In the genomic region with DNA sequence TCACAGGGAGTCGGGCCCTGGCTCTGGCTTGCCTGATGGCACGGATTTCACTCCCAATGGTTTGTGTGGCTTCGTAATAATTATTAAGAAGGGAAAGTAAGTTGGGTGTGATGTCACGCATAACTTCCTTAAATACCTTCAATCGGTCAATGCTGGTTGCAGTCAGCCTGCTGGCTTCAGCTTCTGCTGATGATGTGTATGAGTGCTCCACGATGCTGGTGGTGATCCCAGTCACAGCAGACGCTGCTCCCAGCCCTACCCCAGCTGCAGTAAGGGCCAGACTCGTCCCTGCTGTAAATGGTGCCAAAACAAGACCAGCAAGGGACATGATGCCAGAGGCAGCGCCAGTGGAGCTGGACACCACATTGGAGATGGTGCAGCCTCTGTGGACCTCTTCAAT, we compare ENCODE assay signal across 32 cellular contexts. TPM values are rescaled to one million over a fixed set of nuclear protein-coding genes. Genes with fewer than 3 reads are reported as not detected.
"Had no signal": no experiment of that assay in that cellular context is flagged by ENCODE, and none has a peak within 500 bp of the region (broad histone marks: within the 10 kb centered on the region; RNA-seq: fewer than 3 reads in every experiment).

No MANE protein-coding gene starts in this region.

- H3K4me3 Mint-ChIP-seq: activated B cell treated with CpG ODN at 0.5 μM for 24 hours; activated CD4-positive, alpha-beta memory T cell treated with anti-CD3 and anti-CD28 coated beads, Interleukin-2, amount 10 ng/mL, durations not matched to agents 7 days and 5 days; activated CD8-positive, alpha-beta memory T cell treated with anti-CD3 and anti-CD28 coated beads, Interleukin-2, amount 10 ng/mL, durations not matched to agents 7 days and 5 days had no signal

- DNase-seq: activated B cell treated with CpG ODN at 0.5 μM for 24 hours; activated CD4-positive, alpha-beta memory T cell treated with anti-CD3 and anti-CD28 coated beads, Interleukin-2, amount 10 ng/mL, durations not matched to agents 7 days and 5 days; activated CD4-positive, alpha-beta T cell treated with anti-CD3 and anti-CD28 coated beads for 48 hours; activated CD4-positive, CD25-positive, alpha-beta regulatory T cell treated with anti-CD3 and anti-CD28 coated beads, Interleukin-2, amount 50 U/mL, for 72 hours; activated CD8-positive, alpha-beta memory T cell treated with anti-CD3 and anti-CD28 coated beads for 24 hours; activated CD8-positive, alpha-beta memory T cell treated with anti-CD3 and anti-CD28 coated beads, Interleukin-2, amount 10 ng/mL, durations not matched to agents 7 days and 5 days; activated CD8-positive, alpha-beta memory T cell treated with anti-CD3 and anti-CD28 coated beads, Interleukin-2, amount 50 U/mL, for 48 hours; activated gamma-delta T cell; activated naive CD4-positive, alpha-beta T cell treated with Interleukin-2 at 50 U/mL for 16 hours; amniotic stem cell; brain microvascular endothelial cell; Kasumi-1; KG1; MG63; NCI-H1048; NCI-H1105 treated with DMSO at 0.1 percent for 48 hours; NCI-H1436; NCI-H1694 treated with DMSO at 0.1 percent for 48 hours; NCI-H2029; NCI-H345; NCI-H524 treated with DMSO at 0.1 percent for 48 hours; PC-3; RPMI8226; SHP77 treated with DMSO at 0.1 percent for 48 hours; SK-N-SH; T-helper 2 cell; T-helper 9 cell had no signal

- H3K4me3 ChIP-seq: MG63, Peyer's patch, SJSA1 had no signal

- H3K4me2 ChIP-seq: SK-N-SH had no signal

- H3K4me1 Mint-ChIP-seq: activated B cell treated with CpG ODN at 0.5 μM for 24 hours; activated CD4-positive, alpha-beta memory T cell treated with anti-CD3 and anti-CD28 coated beads, Interleukin-2, amount 10 ng/mL, durations not matched to agents 7 days and 5 days had no signal

- H3K27me3 Mint-ChIP-seq: activated B cell treated with CpG ODN at 0.5 μM for 24 hours; activated CD4-positive, alpha-beta memory T cell treated with anti-CD3 and anti-CD28 coated beads, Interleukin-2, amount 10 ng/mL, durations not matched to agents 7 days and 5 days; activated CD8-positive, alpha-beta memory T cell treated with anti-CD3 and anti-CD28 coated beads, Interleukin-2, amount 10 ng/mL, durations not matched to agents 7 days and 5 days had no signal

- H3K36me3 ChIP-seq: brain microvascular endothelial cell, MG63, SJSA1 had no signal

- H3K27me3 ChIP-seq: brain microvascular endothelial cell, MG63, Peyer's patch, SJSA1 had no signal

- H3K4me1 ChIP-seq: Peyer's patch had no signal

- H3K9me3 Mint-ChIP-seq: activated B cell treated with CpG ODN at 0.5 μM for 24 hours; activated CD4-positive, alpha-beta memory T cell treated with anti-CD3 and anti-CD28 coated beads, Interleukin-2, amount 10 ng/mL, durations not matched to agents 7 days and 5 days; activated naive CD4-positive, alpha-beta T cell treated with anti-CD3 and anti-CD28 coated beads, Interleukin-2, amount 50 U/mL, for 72 hours; activated T-helper 2 cell treated with anti-CD3 and anti-CD28 coated beads, Interferon-gamma antibody, Interleukin-2, Interleukin-4, amounts not matched to agents 10 μg/mL and 5 μg/mL and 100 μg/mL, durations not matched to agents 14 hours and 24 hours and 36 hours had no signal

- H3K27ac Mint-ChIP-seq: activated B cell treated with CpG ODN at 0.5 μM for 24 hours; activated CD4-positive, alpha-beta memory T cell treated with anti-CD3 and anti-CD28 coated beads, Interleukin-2, amount 10 ng/mL, durations not matched to agents 7 days and 5 days; activated CD8-positive, alpha-beta memory T cell treated with anti-CD3 and anti-CD28 coated beads, Interleukin-2, amount 10 ng/mL, durations not matched to agents 7 days and 5 days; activated naive CD4-positive, alpha-beta T cell treated with anti-CD3 and anti-CD28 coated beads, Interleukin-2, amount 50 U/mL, for 72 hours; activated T-helper 2 cell treated with anti-CD3 and anti-CD28 coated beads, Interferon-gamma antibody, Interleukin-2, Interleukin-4, amounts not matched to agents 10 μg/mL and 5 μg/mL and 100 μg/mL, durations not matched to agents 14 hours and 24 hours and 36 hours had no signal

- H3K27ac ChIP-seq: brain microvascular endothelial cell, SJSA1, VCaP had no signal

- H3K9ac ChIP-seq: SK-N-SH had no signal

- ATAC-seq: activated CD8-positive, alpha-beta memory T cell treated with anti-CD3 and anti-CD28 coated beads, Interleukin-2, amount 10 ng/mL, durations not matched to agents 7 days and 5 days; activated naive CD4-positive, alpha-beta T cell treated with anti-CD3 and anti-CD28 coated beads, Interleukin-2, amount 50 U/mL, for 72 hours; PC-3 had no signal

- H3K9me3 ChIP-seq: MG63, Peyer's patch, SJSA1, SK-N-SH had no signal

RNA-seq across cellular contexts. Expression of a gene that starts 19.1 kb away (rescaled TPM):
- total RNA-seq: PC-3 had no signal
